Comparison of ENCODE assay signal across 14 cellular contexts in the genomic region with DNA sequence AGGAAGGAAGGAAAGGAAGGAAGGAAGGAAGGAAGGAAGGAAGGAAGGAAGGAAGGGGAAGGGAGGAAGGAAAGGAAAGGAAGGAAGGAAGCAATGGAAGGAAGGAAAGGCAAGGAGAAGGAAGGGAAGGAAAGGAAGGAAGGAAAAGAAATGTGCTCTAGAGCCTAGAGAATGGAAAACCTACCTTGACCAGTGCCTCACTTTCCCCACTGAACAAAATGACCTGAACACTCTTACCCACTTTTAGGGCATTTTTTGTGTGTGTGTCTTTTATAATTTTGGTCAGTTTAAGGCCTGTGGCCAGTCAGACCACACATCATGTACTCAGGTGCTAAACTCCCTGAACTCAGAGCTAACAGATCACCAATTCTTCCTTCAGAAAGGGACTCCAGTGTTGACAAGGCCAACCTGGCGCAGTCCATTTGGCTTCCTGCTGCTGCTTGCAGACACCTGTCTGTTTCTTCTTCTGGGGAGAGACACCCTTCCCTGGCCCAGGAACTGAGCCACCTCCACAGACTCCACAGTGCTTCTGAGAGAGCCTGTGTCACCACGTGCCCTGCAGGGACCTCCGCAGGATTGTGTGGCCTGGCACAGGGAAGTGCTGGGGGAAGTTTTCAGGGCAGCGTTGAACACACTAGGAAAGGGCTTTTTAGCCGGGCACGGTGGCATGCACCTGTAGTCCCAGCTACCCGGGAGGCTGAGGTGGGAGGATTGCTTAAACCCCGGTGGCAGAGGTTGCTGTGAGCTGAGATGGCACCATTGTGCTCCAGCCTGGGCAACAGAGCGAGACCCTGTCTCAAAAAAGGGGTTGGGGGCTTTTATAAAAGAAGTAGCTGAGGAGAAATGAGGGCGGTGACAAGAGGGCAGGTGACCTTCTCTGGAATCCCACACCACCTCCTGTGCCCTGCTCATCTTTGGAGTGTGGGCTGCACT.
"Had no signal": no experiment of that assay in that cellular context is flagged by ENCODE, and none has a peak within 500 bp of the region (broad histone marks: within the 10 kb centered on the region; RNA-seq: fewer than 3 reads in every experiment).

No MANE protein-coding gene starts in this region.

- H3K27ac ChIP-seq: heart left ventricle had no signal

- ATAC-seq: left colon, left ventricle myocardium superior had no signal

- H3K27ac Mint-ChIP-seq: dendritic cell treated with granulocyte-macrophage colony-stimulating factor and Interleukin-4, amounts not matched to agents 40 ng/mL and 50 ng/mL, for 4 days; endodermal cell; naive B cell; nephron; type B pancreatic cell had no signal

- H3K36me3 ChIP-seq: heart left ventricle had no signal

- H3K4me3 Mint-ChIP-seq: dendritic cell treated with granulocyte-macrophage colony-stimulating factor and Interleukin-4, amounts not matched to agents 40 ng/mL and 50 ng/mL, for 4 days; endodermal cell; naive B cell; nephron; type B pancreatic cell had no signal

- H3K9me3 ChIP-seq: heart left ventricle had no signal

- H3K36me3 Mint-ChIP-seq: naive B cell had no signal

- H3K4me1 Mint-ChIP-seq: naive B cell had no signal

- H3K9me3 Mint-ChIP-seq: dendritic cell treated with granulocyte-macrophage colony-stimulating factor and Interleukin-4, amounts not matched to agents 40 ng/mL and 50 ng/mL, for 4 days; endodermal cell; nephron; type B pancreatic cell had no signal

- H3K4me3 ChIP-seq: heart left ventricle, lung had no signal

- DNase-seq: endodermal cell; heart left ventricle; hippocampal formation; left colon; left ventricle myocardium superior; naive B cell; posterior cingulate gyrus; small intestine; stimulated activated CD4-positive, alpha-beta T cell treated with anti-CD3 and anti-CD28 coated beads, Interleukin-12 subunit alpha, Interleukin-12 subunit beta, amount 100 ng/mL, for 4 hours; stimulated activated naive CD4-positive, alpha-beta T cell treated with Interleukin-2 at 50 U/mL for 16 hours had no signal

- H3K27me3 Mint-ChIP-seq: dendritic cell treated with granulocyte-macrophage colony-stimulating factor and Interleukin-4, amounts not matched to agents 40 ng/mL and 50 ng/mL, for 4 days had no signal

- H3K27me3 ChIP-seq: heart left ventricle had no signal
